In genomic region chr2:134679740-134680139, GRCh38 we compare ENCODE assay signal across 12 cellular contexts.
DNase-seq lines count a peak whose midpoint lies in the region.
"Had no signal": no experiment of that assay in that cellular context is flagged by ENCODE, and none has a peak within 500 bp of the region (broad histone marks: within the 10 kb centered on the region; RNA-seq: fewer than 3 reads in every experiment).

No MANE protein-coding gene starts in this region.

- H3K36me3 Mint-ChIP-seq in activated naive CD4-positive, alpha-beta T cell treated with anti-CD3 and anti-CD28 coated beads, Interleukin-2, amount 10 ng/mL, durations not matched to agents 7 days and 5 days = peaks cover 8% of the 10 kb centered on the region
- H3K36me3 Mint-ChIP-seq: type B pancreatic cell had no signal

- peaks cover 64% of the 10 kb centered on the region for H3K4me1 Mint-ChIP-seq in activated naive CD4-positive, alpha-beta T cell treated with anti-CD3 and anti-CD28 coated beads, Interleukin-2, amount 10 ng/mL, durations not matched to agents 7 days and 5 days

- H3K9me3 Mint-ChIP-seq in activated naive CD4-positive, alpha-beta T cell treated with anti-CD3 and anti-CD28 coated beads, Interleukin-2, amount 10 ng/mL, durations not matched to agents 7 days and 5 days = no peaks in the 10 kb centered on the region
- H3K9me3 Mint-ChIP-seq: type B pancreatic cell had no signal

- H3K27me3 Mint-ChIP-seq in activated naive CD4-positive, alpha-beta T cell treated with anti-CD3 and anti-CD28 coated beads, Interleukin-2, amount 10 ng/mL, durations not matched to agents 7 days and 5 days = peaks cover 31% of the 10 kb centered on the region
- H3K27me3 Mint-ChIP-seq: type B pancreatic cell had no signal

- intact Hi-C loops in posterior cingulate gyrus (cut with DNase I) = no loop called here

- H3K4me3 Mint-ChIP-seq in activated naive CD4-positive, alpha-beta T cell treated with anti-CD3 and anti-CD28 coated beads, Interleukin-2, amount 10 ng/mL, durations not matched to agents 7 days and 5 days = peak overlapping the region; percentile 30
- H3K4me3 Mint-ChIP-seq: type B pancreatic cell had no signal

- CTCF ChIA-PET in activated naive CD4-positive, alpha-beta T cell treated with anti-CD3 and anti-CD28 coated beads, Interleukin-2, amount 10 ng/mL, durations not matched to agents 7 days and 5 days (lab: Charles Lee) = interaction anchor here (1.0 kb wide), 1 partner anchor 9 kb away, joined by 3 read pairs; no protein-coding TSS in a partner anchor

- no peak overlapping the region for H3K27ac Mint-ChIP-seq in activated naive CD4-positive, alpha-beta T cell treated with anti-CD3 and anti-CD28 coated beads, Interleukin-2, amount 10 ng/mL, durations not matched to agents 7 days and 5 days
- H3K27ac Mint-ChIP-seq: type B pancreatic cell had no signal

- DNase-seq in DMS153 (lab: John Stamatoyannopoulos, UW) (peak; percentile 6), DMS153 treated with DMSO at 0.1 percent for 48 hours (lab: John Stamatoyannopoulos, UW; ENCODE audit: unreplicated experiment) (no peak), SKM-1 (lab: John Stamatoyannopoulos, UW; ENCODE audit: unreplicated experiment) (peak; percentile 34), NCI-H510A treated with DMSO at 0.1 percent for 48 hours (lab: John Stamatoyannopoulos, UW) (no peak), NCI-H526 treated with DMSO at 0.1 percent for 48 hours (lab: John Stamatoyannopoulos, UW) (no peak), posterior cingulate gyrus (no peak)
- peak; percentile 64 for DNase-seq in activated naive CD4-positive, alpha-beta T cell treated with anti-CD3 and anti-CD28 coated beads, Interleukin-2, amount 10 ng/mL, durations not matched to agents 7 days and 5 days
- peak; percentile 33 for DNase-seq in stimulated activated CD8-positive, alpha-beta memory T cell treated with anti-CD3 and anti-CD28 coated beads, Interleukin-4, amount 100 ng/mL, for 48 hours
- DNase-seq: 8988T, Karpas-422, NCI-H446 treated with DMSO at 0.1 percent for 48 hours had no signal

Comparison
In these comparisons a context has a peak if more than half of its experiments do, and no peak if none do; other contexts are left out.
1. DNase-seq: peak in DMS153 (single experiment), SKM-1 (single experiment), activated naive CD4-positive, alpha-beta T cell treated with anti-CD3 and anti-CD28 coated beads, Interleukin-2, amount 10 ng/mL, durations not matched to agents 7 days and 5 days (single experiment) and stimulated activated CD8-positive, alpha-beta memory T cell treated with anti-CD3 and anti-CD28 coated beads, Interleukin-4, amount 100 ng/mL, for 48 hours (single experiment); none in DMS153 treated with DMSO at 0.1 percent for 48 hours (single experiment), NCI-H510A treated with DMSO at 0.1 percent for 48 hours (single experiment), NCI-H526 treated with DMSO at 0.1 percent for 48 hours (single experiment) and posterior cingulate gyrus (0 of 10).